Comparison of ENCODE assay signal across 8 cellular contexts in the genomic region with DNA sequence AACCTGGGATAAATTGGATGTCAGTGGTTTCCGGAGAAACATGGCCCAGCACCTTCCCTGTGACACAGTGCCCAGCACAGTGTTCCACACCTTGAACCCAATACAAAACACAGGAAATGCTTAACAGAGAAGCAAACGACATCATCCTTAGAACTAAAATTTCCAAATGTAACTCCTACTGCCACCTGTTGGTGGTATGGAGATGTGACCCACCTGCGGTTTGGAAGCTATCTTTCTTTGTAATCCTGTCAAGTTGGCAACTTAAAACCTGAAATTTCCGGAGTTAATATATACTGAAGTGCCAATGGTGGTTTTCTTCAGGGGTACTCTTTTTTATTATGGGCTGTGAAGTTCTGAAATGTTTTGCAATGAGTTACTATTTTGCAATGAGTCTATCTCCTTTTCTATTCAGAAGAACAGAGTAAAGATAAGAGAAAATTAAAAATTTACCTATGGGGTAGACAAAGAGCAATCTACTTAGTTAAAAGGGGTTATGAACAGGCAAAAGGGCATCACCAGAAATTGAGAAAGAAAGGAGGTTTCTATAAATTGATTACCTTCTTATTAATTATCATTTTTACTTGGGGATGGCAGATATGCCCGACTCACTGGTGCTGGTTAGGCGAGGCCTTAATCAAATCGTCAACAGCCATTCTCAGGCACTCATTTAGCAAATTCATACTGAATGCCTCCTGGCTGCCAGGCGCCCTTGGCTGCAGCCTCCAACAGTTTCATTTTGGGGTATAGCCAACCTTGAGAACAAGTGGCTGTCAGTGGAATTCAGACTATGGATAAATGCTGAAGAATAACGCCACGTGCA.
A peak's percentile ranks its signal among the peaks of the same experiment; 100 is the strongest.
DNase-seq lines count a peak whose midpoint lies in the region; ATAC-seq and TF ChIP-seq lines count a peak whose summit lies in the region.

No MANE protein-coding gene starts in this region.

- no peaks in the 10 kb centered on the region for H3K79me2 ChIP-seq in parathyroid adenoma

- H3K4me3 ChIP-seq in cardiac muscle cell (no peak overlapping the region), colonic mucosa (no peak overlapping the region), parathyroid adenoma (ENCODE audit: low read depth, low read length) (no peak overlapping the region)

- H3K4me1 ChIP-seq in cardiac muscle cell (ENCODE audit: low read depth) (no peaks in the 10 kb centered on the region), colonic mucosa (no peaks in the 10 kb centered on the region), parathyroid adenoma (peaks cover 5% of the 10 kb centered on the region)

- DNase-seq in cardiac muscle cell (ENCODE audit: low read depth in 1 of 2, low spot score in 1 of 2) (peak; percentile 24 to 36), Right ventricle myocardium inferior (ENCODE audit: missing footprints) (no peak), NCI-H345 (lab: John Stamatoyannopoulos, UW) (peak; percentile 58), colonic mucosa (no peak)
- no peak for DNase-seq in CD4-positive, alpha-beta T cell

- no peak overlapping the region for H3K4me2 ChIP-seq in parathyroid adenoma (ENCODE audit: low read length)

- TF ChIP-seq CTCF in cardiac muscle cell (IDR thresholded peaks at IDR 0.05; ENCODE audit: low read depth, low read length) = peak; percentile 54
- peak; percentile 52 for TF ChIP-seq CTCF in colonic mucosa (IDR thresholded peaks at IDR 0.05)
- peak; percentile 76 for TF ChIP-seq CTCF in parathyroid adenoma (IDR thresholded peaks at IDR 0.05)
- TF ChIP-seq CTCF in CD4-positive, alpha-beta T cell (IDR thresholded peaks at IDR 0.05) = no peak

- no peaks in the 10 kb centered on the region for H3K9me3 ChIP-seq in cardiac muscle cell (ENCODE audit: low read depth)
- no peaks in the 10 kb centered on the region for H3K9me3 ChIP-seq in colonic mucosa
- no peaks in the 10 kb centered on the region for H3K9me3 ChIP-seq in parathyroid adenoma (ENCODE audit: control insufficient read depth, low read length)
- no peaks in the 10 kb centered on the region for H3K9me3 ChIP-seq in CD4-positive, alpha-beta T cell (ENCODE audit: control insufficient read depth, low read length)

- no peak overlapping the region for H3K4me3 Mint-ChIP-seq in CD4-positive, alpha-beta T cell

- peak overlapping the region; percentile 3 for H2AFZ ChIP-seq in parathyroid adenoma

- CTCF ChIA-PET in CD4-positive, alpha-beta T cell (lab: Charles Lee) = no interaction called here

- H3K36me3 ChIP-seq in cardiac muscle cell (no peaks in the 10 kb centered on the region), colonic mucosa (no peaks in the 10 kb centered on the region), parathyroid adenoma (ENCODE audit: control insufficient read depth, insufficient read depth, low read length) (no peaks in the 10 kb centered on the region)

- H3K9ac ChIP-seq in colonic mucosa (ENCODE audit: low read depth in 2 of 2, low read length in 2 of 2) = no peak overlapping the region
- H3K9ac ChIP-seq in parathyroid adenoma = no peak overlapping the region

- peaks cover 3% of the 10 kb centered on the region for H3K27me3 ChIP-seq in cardiac muscle cell
- H3K27me3 ChIP-seq in colonic mucosa = no peaks in the 10 kb centered on the region
- no peaks in the 10 kb centered on the region for H3K27me3 ChIP-seq in parathyroid adenoma (ENCODE audit: control insufficient read depth, insufficient read depth, low read length)
- no peaks in the 10 kb centered on the region for H3K27me3 ChIP-seq in CD4-positive, alpha-beta T cell (ENCODE audit: control insufficient read depth, insufficient read depth, low read length)

- no peaks in the 10 kb centered on the region for H3K4me1 Mint-ChIP-seq in CD4-positive, alpha-beta T cell (ENCODE audit: low read depth)

- no peak overlapping the region for H3K27ac ChIP-seq in cardiac muscle cell
- H3K27ac ChIP-seq in colonic mucosa = no peak overlapping the region
- H3K27ac ChIP-seq in parathyroid adenoma = no peak overlapping the region
- no peak overlapping the region for H3K27ac ChIP-seq in CD4-positive, alpha-beta T cell (ENCODE audit: low read depth, low read length)

- no peaks in the 10 kb centered on the region for H3K36me3 Mint-ChIP-seq in CD4-positive, alpha-beta T cell (ENCODE audit: low read depth)

- H3K9me3 Mint-ChIP-seq in CD4-positive, alpha-beta T cell = peaks cover 2% of the 10 kb centered on the region

- H3K27me3 Mint-ChIP-seq in CD4-positive, alpha-beta T cell = no peaks in the 10 kb centered on the region

- POLR2A ChIA-PET in CD4-positive, alpha-beta T cell (lab: Charles Lee) = no interaction called here

- ATAC-seq in Right ventricle myocardium inferior (no peak), GM21737 (IDR thresholded peaks at IDR 0.05; ENCODE audit: unreplicated experiment) (no peak), GM18870 (IDR thresholded peaks at IDR 0.05; ENCODE audit: unreplicated experiment) (no peak)
- no peak for ATAC-seq in CD4-positive, alpha-beta T cell (ENCODE audit: poor library complexity)

- intact Hi-C loops in Right ventricle myocardium inferior (cut with DNase I) (loop anchor here (10.0 kb wide), 1 partner anchor 326 kb away; no protein-coding TSS in a partner anchor), colonic mucosa (cut with DNase I) (loop anchor here (10.0 kb wide), 1 partner anchor 796 kb away; no protein-coding TSS in a partner anchor)
- intact Hi-C loops in CD4-positive, alpha-beta T cell (cut with DNase I, micrococcal nuclease) = no loop called here

- no peak overlapping the region for H3K27ac Mint-ChIP-seq in CD4-positive, alpha-beta T cell

Comparison
In these comparisons a context has a peak if more than half of its experiments do, and no peak if none do; other contexts are left out.
1. DNase-seq: peak in cardiac muscle cell (2 of 2) and NCI-H345 (single experiment); none in Right ventricle myocardium inferior (single experiment), colonic mucosa (single experiment) and CD4-positive, alpha-beta T cell (0 of 10).
2. intact Hi-C loops: an anchor here in Right ventricle myocardium inferior (10.0 kb wide) and colonic mucosa (10.0 kb wide); none called in CD4-positive, alpha-beta T cell.